In genomic region chr6:35299674-35300073, GRCh38 we compare ENCODE assay signal across 12 cellular contexts.
DNase-seq lines count a peak whose midpoint lies in the region; ATAC-seq, FAIRE-seq and TF ChIP-seq lines count a peak whose summit lies in the region.
"Had no signal": no experiment of that assay in that cellular context is flagged by ENCODE, and none has a peak within 500 bp of the region (broad histone marks: within the 10 kb centered on the region; RNA-seq: fewer than 3 reads in every experiment).

No MANE protein-coding gene starts in this region.

- no peaks in the 10 kb centered on the region for H3K27me3 ChIP-seq in OCI-LY1 (ENCODE audit: insufficient read depth, low read length)

- DNase-seq in GM18507 (ENCODE audit: extremely low spot score, insufficient read length, low read depth), result no peak
- DNase-seq in central memory CD8-positive, alpha-beta T cell (ENCODE audit: low spot score in 2 of 2), result no peak
- DNase-seq in kidney tubule cell (ENCODE audit: low spot score), result no peak
- no peak for DNase-seq in GM13977 (ENCODE audit: low spot score)
- no peak for DNase-seq in HK-2 (ENCODE audit: unreplicated experiment)
- DNase-seq: effector CD4-positive, alpha-beta T cell; PC-3 had no signal

- peak overlapping the region; percentile 69 for H3K4me3 ChIP-seq in OCI-LY1 (ENCODE audit: low read depth, low read length, poor library complexity, severe bottlenecking)
- H3K4me3 ChIP-seq: HAP-1 had no signal

- TF ChIP-seq CTCF in OCI-LY1 (IDR thresholded peaks at IDR 0.05; ENCODE audit: low read length) (no peak), GM13977 (IDR thresholded peaks at IDR 0.05; ENCODE audit: extremely low read depth, insufficient read depth, missing control alignments) (no peak)

- peak overlapping the region; percentile 90 for H3K27ac Mint-ChIP-seq in central memory CD8-positive, alpha-beta T cell (ENCODE audit: low read depth)
- peak overlapping the region; percentile 95 for H3K27ac Mint-ChIP-seq in stimulated activated memory B cell treated with anti-CD40 and anti-IgM and Interleukin-4, amounts not matched to agents 10 μg/mL and 1 μg/mL and 100 μg/mL, for 72 hours

- no peaks in the 10 kb centered on the region for H4K20me1 ChIP-seq in OCI-LY1 (ENCODE audit: insufficient read depth, low read length)

- peaks cover 10% of the 10 kb centered on the region; the same call in 1 of the 2 replicates for H3K36me3 ChIP-seq in OCI-LY1 (ENCODE audit: insufficient read depth, low read length)

- peak overlapping the region; percentile 78 for H3K4me2 ChIP-seq in OCI-LY1 (ENCODE audit: low read length)

- peak; percentile 48 for FAIRE-seq in GM18507 (lab: Jason Lieb, UNC)
- FAIRE-seq: islet of Langerhans had no signal

- in situ Hi-C loops in GM13977 (cut with MboI; ENCODE audit: low pct_unique_long_range_greater_than_20kb, low sequenced_read_pairs, unreplicated experiment), result no loop called here

- no peaks in the 10 kb centered on the region for H3K9me2 ChIP-seq in OCI-LY1 (ENCODE audit: low read depth, low read length)

- H3K79me2 ChIP-seq in OCI-LY1 (ENCODE audit: insufficient read depth, low read length), result no peaks in the 10 kb centered on the region

- H3K4me1 ChIP-seq in OCI-LY1 (ENCODE audit: insufficient read depth, low read length, severe bottlenecking), result peaks cover 54% of the 10 kb centered on the region
- H3K4me1 ChIP-seq: HAP-1 had no signal

- no peaks in the 10 kb centered on the region for H3K9me3 Mint-ChIP-seq in central memory CD8-positive, alpha-beta T cell
- H3K9me3 Mint-ChIP-seq in stimulated activated memory B cell treated with anti-CD40 and anti-IgM and Interleukin-4, amounts not matched to agents 10 μg/mL and 1 μg/mL and 100 μg/mL, for 72 hours, result no peaks in the 10 kb centered on the region

- H2AFZ ChIP-seq in OCI-LY1 (ENCODE audit: low read length), result no peak overlapping the region

- peak overlapping the region; percentile 86 for H3K4me3 Mint-ChIP-seq in central memory CD8-positive, alpha-beta T cell
- peak overlapping the region; percentile 73 for H3K4me3 Mint-ChIP-seq in stimulated activated memory B cell treated with anti-CD40 and anti-IgM and Interleukin-4, amounts not matched to agents 10 μg/mL and 1 μg/mL and 100 μg/mL, for 72 hours

- H3K27me3 Mint-ChIP-seq in central memory CD8-positive, alpha-beta T cell, result no peaks in the 10 kb centered on the region
- no peaks in the 10 kb centered on the region for H3K27me3 Mint-ChIP-seq in stimulated activated memory B cell treated with anti-CD40 and anti-IgM and Interleukin-4, amounts not matched to agents 10 μg/mL and 1 μg/mL and 100 μg/mL, for 72 hours

- peak overlapping the region; percentile 79 for H3K9ac ChIP-seq in OCI-LY1 (ENCODE audit: low read length)

- peak overlapping the region; percentile 74 for H3K27ac ChIP-seq in OCI-LY1 (ENCODE audit: low read depth, low read length, poor library complexity, severe bottlenecking)

- H3K36me3 Mint-ChIP-seq in central memory CD8-positive, alpha-beta T cell (ENCODE audit: insufficient read depth), result peaks cover 30% of the 10 kb centered on the region
- H3K36me3 Mint-ChIP-seq in stimulated activated memory B cell treated with anti-CD40 and anti-IgM and Interleukin-4, amounts not matched to agents 10 μg/mL and 1 μg/mL and 100 μg/mL, for 72 hours, result peaks cover 26% of the 10 kb centered on the region

- no peaks in the 10 kb centered on the region for H3F3A ChIP-seq in OCI-LY1 (ENCODE audit: insufficient read depth, low read length)

- no peak for ATAC-seq in central memory CD8-positive, alpha-beta T cell (replicated peaks; ENCODE audit: extremely low read depth, poor library complexity, severe bottlenecking)
- ATAC-seq in stimulated activated memory B cell treated with anti-CD40 and anti-IgM and Interleukin-4, amounts not matched to agents 10 μg/mL and 1 μg/mL and 100 μg/mL, for 72 hours, result peak; percentile 47
- ATAC-seq in HG03378 (IDR thresholded peaks at IDR 0.05; ENCODE audit: unreplicated experiment), result no peak
- ATAC-seq: PC-3 had no signal

- H3K4me1 Mint-ChIP-seq in central memory CD8-positive, alpha-beta T cell, result peaks cover 58% of the 10 kb centered on the region
- peaks cover 67% of the 10 kb centered on the region for H3K4me1 Mint-ChIP-seq in stimulated activated memory B cell treated with anti-CD40 and anti-IgM and Interleukin-4, amounts not matched to agents 10 μg/mL and 1 μg/mL and 100 μg/mL, for 72 hours

- no peaks in the 10 kb centered on the region for H3K9me3 ChIP-seq in OCI-LY1 (ENCODE audit: low read length)
- H3K9me3 ChIP-seq: HAP-1 had no signal
